In genomic region chr9:134136997-134137302, GRCh38 we compare ENCODE assay signal across 8 cellular contexts. TPM values are rescaled to one million over a fixed set of nuclear protein-coding genes. Genes with fewer than 3 reads are reported as not detected.
DNase-seq lines count a peak whose midpoint lies in the region; ATAC-seq and TF ChIP-seq lines count a peak whose summit lies in the region.

No MANE protein-coding gene starts in this region.

- H3K4me3 ChIP-seq in GM12865 (ENCODE audit: low read depth, low read length) (peak overlapping the region; percentile 85), SJCRH30 (peak overlapping the region; percentile 81), fibroblast of lung (replicated peaks in 1 of 4; ENCODE audit: control extremely low read depth in 1 of 4, insufficient read depth in 1 of 4, low read depth in 3 of 4, low read length in 4 of 4) (peak overlapping the region; percentile 67 to 96 (median 89)), rectal smooth muscle tissue (ENCODE audit: low read length) (peak overlapping the region; percentile 95)

- H3K27me3 ChIP-seq in SJCRH30: no peaks in the 10 kb centered on the region
- no peaks in the 10 kb centered on the region for H3K27me3 ChIP-seq in fibroblast of lung (ENCODE audit: control insufficient read depth, insufficient read depth, low read length)
- no peaks in the 10 kb centered on the region for H3K27me3 ChIP-seq in rectal smooth muscle tissue (ENCODE audit: control insufficient read depth, insufficient read depth, low read length)

- ATAC-seq in HG03378 (IDR thresholded peaks at IDR 0.05; ENCODE audit: unreplicated experiment): no peak

- TF ChIP-seq CTCF in GM12865 (IDR thresholded peaks at IDR 0.05; ENCODE audit: insufficient read depth, low read depth, low read length, missing control alignments): no peak
- TF ChIP-seq CTCF in fibroblast of lung (conservative IDR thresholded peaks at IDR 0.05 in 1 of 2, IDR thresholded peaks at IDR 0.05 in 1 of 2; ENCODE audit: low read depth in 1 of 2, low read length in 2 of 2): no peak

- no peak overlapping the region for H2AFZ ChIP-seq in fibroblast of lung (ENCODE audit: low read length)

- peaks cover 45% of the 10 kb centered on the region for H3K79me2 ChIP-seq in fibroblast of lung (ENCODE audit: control insufficient read depth, insufficient read depth, low read length)

- peaks cover 36% of the 10 kb centered on the region for H3K36me3 ChIP-seq in SJCRH30
- H3K36me3 ChIP-seq in fibroblast of lung (ENCODE audit: control insufficient read depth, insufficient read depth, low read length): peaks cover 3% of the 10 kb centered on the region
- H3K36me3 ChIP-seq in rectal smooth muscle tissue (ENCODE audit: control insufficient read depth, insufficient read depth, low read length): peaks cover 10% of the 10 kb centered on the region

- H3K4me2 ChIP-seq in fibroblast of lung (ENCODE audit: extremely low read depth, insufficient read depth, low read length): peak overlapping the region; percentile 98

- H3K27ac ChIP-seq in SJCRH30: peak overlapping the region; percentile 45; the same call in 1 of the 2 replicates
- peak overlapping the region; percentile 80 for H3K27ac ChIP-seq in fibroblast of lung (ENCODE audit: insufficient read depth, low read length)
- no peak overlapping the region for H3K27ac ChIP-seq in rectal smooth muscle tissue (ENCODE audit: low read depth, low read length)

- H3K9ac ChIP-seq in fibroblast of lung (ENCODE audit: insufficient read depth, low read length) (peak overlapping the region; percentile 84), rectal smooth muscle tissue (ENCODE audit: low read length) (peak overlapping the region; percentile 93)

- H3K9me3 ChIP-seq in SJCRH30 (replicated peaks) (no peaks in the 10 kb centered on the region), fibroblast of lung (ENCODE audit: control insufficient read depth, insufficient read depth, low read depth, low read length) (no peaks in the 10 kb centered on the region)

- DNase-seq in GM12865 (ENCODE audit: low read depth) (no peak), SJCRH30 (no peak), fibroblast of lung (ENCODE audit: low read depth in 2 of 2) (no peak), SK-N-DZ (ENCODE audit: low spot score) (no peak), hypothalamus (lab: John Stamatoyannopoulos, UW) (no peak)
- DNase-seq in NK-92 treated with Interleukin-12 subunit alpha and Interleukin-12 subunit beta, amount 100 ng/mL, for 24 hours (lab: John Stamatoyannopoulos, UW): no peak

- peaks cover 17% of the 10 kb centered on the region; the same call in 1 of the 2 replicates for H3K4me1 ChIP-seq in SJCRH30
- H3K4me1 ChIP-seq in fibroblast of lung (ENCODE audit: control insufficient read depth, extremely low read depth, insufficient read depth, low read length): peaks cover 20% of the 10 kb centered on the region
- H3K4me1 ChIP-seq in rectal smooth muscle tissue (ENCODE audit: control insufficient read depth, insufficient read depth, low read length): peaks cover 22% of the 10 kb centered on the region

- H4K20me1 ChIP-seq in fibroblast of lung (ENCODE audit: control insufficient read depth, extremely low read depth, insufficient read depth, low read length): no peaks in the 10 kb centered on the region

RNA-seq across cellular contexts. Expression of gene WDR5, which starts 1.1 kb away (rescaled TPM):
- total RNA-seq in SJCRH30 (2014; rRNA removed; shearing (Covaris generic)): 76.4 and 84.9 TPM in 2 replicates
- total RNA-seq in fibroblast of lung: 15.4 and 15.5 TPM in 2 replicates
- 26.0 and 28.0 TPM in 2 replicates for polyA plus RNA-seq in fibroblast of lung
- 21.5 and 29.5 TPM in 2 replicates for polyA plus RNA-seq in fibroblast of lung (2012)
- 12.8 and 23.1 TPM in 2 replicates for polyA minus RNA-seq in fibroblast of lung (ENCODE audit: low replicate concordance)
- 50.4 and 50.7 TPM in 2 replicates for polyA plus RNA-seq in SK-N-DZ (2014; cell fraction: cytosol; rRNA removed)
- polyA plus RNA-seq in SK-N-DZ (2014; cell fraction: nucleus; rRNA removed): 86.2 and 91.0 TPM in 2 replicates

RNA-seq across cellular contexts. Expression of gene RNU6ATAC, which starts 27.4 kb away (rescaled TPM):
- total RNA-seq in SJCRH30 (2014; rRNA removed; shearing (Covaris generic)): not detected in 2 replicates
- not detected in 2 replicates for total RNA-seq in fibroblast of lung
- polyA plus RNA-seq in fibroblast of lung: not detected in 2 replicates
- polyA plus RNA-seq in fibroblast of lung (2012): not detected in 2 replicates
- under 0.01 TPM in 1 of 2 replicates, not detected in the other for polyA minus RNA-seq in fibroblast of lung (ENCODE audit: low replicate concordance)
- not detected in 2 replicates for polyA plus RNA-seq in SK-N-DZ (2014; cell fraction: cytosol; rRNA removed)
- not detected in 2 replicates for polyA plus RNA-seq in SK-N-DZ (2014; cell fraction: nucleus; rRNA removed)
